Comparison of ENCODE assay signal across 1 cellular context in genomic region chr15:49901867-49902775, GRCh38.
TF ChIP-seq lines count a peak whose summit lies in the region.

No MANE protein-coding gene starts in this region.

TF ChIP-seq in GM23338, 12 proteins besides CTCF, POLR2A, EP300 and RAD21 (continued from another document):
- TF ChIP-seq ZNF462 (CRISPR knock-in tag; IDR thresholded peaks at IDR 0.05), result no peak
